23 cellular contexts compared by ENCODE assay signal in genomic region chr1:64516301-64516700, GRCh38. TPM values are rescaled to one million over a fixed set of nuclear protein-coding genes. Genes with fewer than 3 reads are reported as not detected.
A peak's percentile ranks its signal among the peaks of the same experiment; 100 is the strongest.
DNase-seq lines count a peak whose midpoint lies in the region; ATAC-seq lines count a peak whose summit lies in the region.
"Had no signal": no experiment of that assay in that cellular context is flagged by ENCODE, and none has a peak within 500 bp of the region (broad histone marks: within the 10 kb centered on the region; RNA-seq: fewer than 3 reads in every experiment).

No MANE protein-coding gene starts in this region.

- H3K4me3 Mint-ChIP-seq in stimulated activated effector memory CD8-positive, alpha-beta T cell treated with anti-CD3 and anti-CD28 coated beads, Interleukin-12 subunit alpha, Interleukin-12 subunit beta, amount 100 ng/mL, for 72 hours: no peak overlapping the region
- H3K4me3 Mint-ChIP-seq: dendritic cell treated with granulocyte-macrophage colony-stimulating factor and Interleukin-4, amounts not matched to agents 40 ng/mL and 50 ng/mL, for 4 days had no signal

- no peaks in the 10 kb centered on the region for H3K9me3 Mint-ChIP-seq in stimulated activated effector memory CD8-positive, alpha-beta T cell treated with anti-CD3 and anti-CD28 coated beads, Interleukin-12 subunit alpha, Interleukin-12 subunit beta, amount 100 ng/mL, for 72 hours
- H3K9me3 Mint-ChIP-seq: dendritic cell treated with granulocyte-macrophage colony-stimulating factor and Interleukin-4, amounts not matched to agents 40 ng/mL and 50 ng/mL, for 4 days had no signal

- H3K27me3 ChIP-seq in MG63: no peaks in the 10 kb centered on the region
- H3K27me3 ChIP-seq: neutrophil had no signal

- H3K36me3 Mint-ChIP-seq in stimulated activated effector memory CD8-positive, alpha-beta T cell treated with anti-CD3 and anti-CD28 coated beads, Interleukin-12 subunit alpha, Interleukin-12 subunit beta, amount 100 ng/mL, for 72 hours: no peaks in the 10 kb centered on the region

- H3K27ac Mint-ChIP-seq in stimulated activated effector memory CD8-positive, alpha-beta T cell treated with anti-CD3 and anti-CD28 coated beads, Interleukin-12 subunit alpha, Interleukin-12 subunit beta, amount 100 ng/mL, for 72 hours: no peak overlapping the region
- H3K27ac Mint-ChIP-seq: dendritic cell treated with granulocyte-macrophage colony-stimulating factor and Interleukin-4, amounts not matched to agents 40 ng/mL and 50 ng/mL, for 4 days had no signal

- no peaks in the 10 kb centered on the region for H3K4me1 Mint-ChIP-seq in stimulated activated effector memory CD8-positive, alpha-beta T cell treated with anti-CD3 and anti-CD28 coated beads, Interleukin-12 subunit alpha, Interleukin-12 subunit beta, amount 100 ng/mL, for 72 hours

- no peaks in the 10 kb centered on the region for H3K36me3 ChIP-seq in MG63
- H3K36me3 ChIP-seq: HAP-1, neutrophil had no signal

- H3K9me3 ChIP-seq in MG63: no peaks in the 10 kb centered on the region
- H3K9me3 ChIP-seq: HAP-1, neutrophil had no signal

- H3K4me3 ChIP-seq in MG63: no peak overlapping the region
- H3K4me3 ChIP-seq: HAP-1 had no signal

- ATAC-seq in GM21390 (IDR thresholded peaks at IDR 0.05; ENCODE audit: unreplicated experiment) (no peak), GM21619 (IDR thresholded peaks at IDR 0.05; ENCODE audit: unreplicated experiment) (no peak), GM21737 (IDR thresholded peaks at IDR 0.05; ENCODE audit: unreplicated experiment) (no peak)
- ATAC-seq in stimulated activated effector memory CD8-positive, alpha-beta T cell treated with anti-CD3 and anti-CD28 coated beads, Interleukin-12 subunit alpha, Interleukin-12 subunit beta, amount 100 ng/mL, for 72 hours: no peak

- DNase-seq in EH (ENCODE audit: low read depth): peak; percentile 41
- peak; percentile 83 for DNase-seq in MG63
- peak; percentile 43 for DNase-seq in amniotic epithelial cell (ENCODE audit: low read depth)
- peak; percentile 54 for DNase-seq in kidney tubule cell (ENCODE audit: low spot score)
- DNase-seq in stimulated activated effector memory CD8-positive, alpha-beta T cell treated with anti-CD3 and anti-CD28 coated beads, Interleukin-12 subunit alpha, Interleukin-12 subunit beta, amount 100 ng/mL, for 72 hours (ENCODE audit: low spot score in 2 of 2): no peak
- DNase-seq: activated gamma-delta T cell treated with Interleukin-2 at 50 U/mL for 16 hours, amniotic stem cell, DMS153, foreskin melanocyte, Karpas-422, kidney, mammary epithelial cell, NCI-H1092, NCI-H2107, NCI-H524 treated with DMSO at 0.1 percent for 48 hours, substantia nigra had no signal

RNA-seq across cellular contexts. Expression of gene CACHD1, which starts 46.4 kb away (rescaled TPM):
- 2.6 and 5.7 TPM in 2 replicates for total RNA-seq in MG63 (2014; rRNA removed; shearing (Covaris generic); ENCODE audit: low replicate concordance)
- total RNA-seq: T-helper 1 cell treated with Interleukin-12 subunit alpha and Interleukin-12 subunit beta and Interleukin-4 antibody, amounts not matched to agents 30 ng/mL and 1 ng/mL, for 36 hours had no signal

Comparison
In these comparisons a context has a peak if more than half of its experiments do, and no peak if none do; other contexts are left out.
1. DNase-seq: peak in EH (single experiment), MG63 (single experiment), amniotic epithelial cell (single experiment) and kidney tubule cell (single experiment); none in stimulated activated effector memory CD8-positive, alpha-beta T cell treated with anti-CD3 and anti-CD28 coated beads, Interleukin-12 subunit alpha, Interleukin-12 subunit beta, amount 100 ng/mL, for 72 hours (0 of 2).